Comparison of ENCODE assay signal across 24 cellular contexts in genomic region chr11:32013603-32014002, GRCh38.
DNase-seq lines count a peak whose midpoint lies in the region; ATAC-seq, FAIRE-seq and TF ChIP-seq lines count a peak whose summit lies in the region.
"Had no signal": no experiment of that assay in that cellular context is flagged by ENCODE, and none has a peak within 500 bp of the region (broad histone marks: within the 10 kb centered on the region; RNA-seq: fewer than 3 reads in every experiment).

No MANE protein-coding gene starts in this region.

- H3K79me2 ChIP-seq in HepG2 (ENCODE audit: insufficient read depth, low read length): no peaks in the 10 kb centered on the region

- H4K8ac ChIP-seq in mesenchymal stem cell (ENCODE audit: low read length): no peak overlapping the region

- DNase-seq in HepG2 (ENCODE audit: low spot score) (no peak), right lobe of liver (no peak), mesenchymal stem cell (no peak), upper lobe of right lung (no peak), NCI-H128 (lab: John Stamatoyannopoulos, UW; ENCODE audit: unreplicated experiment) (no peak)
- DNase-seq: ACHN; AML-193; BE2C; CD4-positive, alpha-beta T cell; CD8-positive, alpha-beta memory T cell; DMS 273 treated with DMSO at 0.1 percent for 48 hours; DMS79; EL; GDM1; GOT3; H7; HCEC 1CT had no signal

- H3K4me2 ChIP-seq in HepG2 (ENCODE audit: low read depth, low read length) (no peak overlapping the region), mesenchymal stem cell (ENCODE audit: low read length, poor library complexity, severe bottlenecking) (no peak overlapping the region)
- H3K4me2 ChIP-seq: BLaER1 treated with 17β-estradiol and CSF1 and Interleukin-3, amounts not matched to agents 10 nM and 100 nM had no signal

- H3K27ac ChIP-seq in HepG2 (ENCODE audit: extremely low read length, insufficient read depth, low read length): no peak overlapping the region
- no peak overlapping the region for H3K27ac ChIP-seq in right lobe of liver
- H3K27ac ChIP-seq in mesenchymal stem cell (ENCODE audit: low read length, poor library complexity, severe bottlenecking): no peak overlapping the region
- H3K27ac ChIP-seq in upper lobe of right lung: no peak overlapping the region
- H3K27ac ChIP-seq: 22Rv1; BLaER1 treated with 17β-estradiol and CSF1 and Interleukin-3, amounts not matched to agents 10 nM and 100 nM had no signal

- no peak overlapping the region for H2BK5ac ChIP-seq in mesenchymal stem cell (ENCODE audit: low read depth, low read length, poor library complexity, severe bottlenecking)

- no peak overlapping the region for H2AK5ac ChIP-seq in mesenchymal stem cell (ENCODE audit: low read length, severe bottlenecking)

- peak overlapping the region; percentile 39 for H4K91ac ChIP-seq in mesenchymal stem cell (ENCODE audit: low read length)

- H3K27me3 ChIP-seq in HepG2 (ENCODE audit: control insufficient read depth in 1 of 2, insufficient read depth in 2 of 2, low read length in 2 of 2) (no peaks in the 10 kb centered on the region), right lobe of liver (no peaks in the 10 kb centered on the region), mesenchymal stem cell (ENCODE audit: control insufficient read depth in 1 of 2, insufficient read depth in 1 of 2, low read length in 2 of 2) (peaks cover 35 to 70% of the 10 kb centered on the region in 2 experiments), upper lobe of right lung (peaks cover 17% of the 10 kb centered on the region)
- H3K27me3 ChIP-seq: BE2C; BLaER1 treated with 17β-estradiol and CSF1 and Interleukin-3, amounts not matched to agents 10 nM and 100 nM had no signal

- ATAC-seq in HepG2 (no peak), right lobe of liver (no peak), upper lobe of right lung (peak; percentile 30), GM21367 (IDR thresholded peaks at IDR 0.05; ENCODE audit: unreplicated experiment) (no peak)
- ATAC-seq: GM12878 had no signal

- H2BK12ac ChIP-seq in mesenchymal stem cell (ENCODE audit: low read length in 2 of 2): no peak overlapping the region

- no peak overlapping the region for H3K23ac ChIP-seq in mesenchymal stem cell (ENCODE audit: low read length in 2 of 2)

- POLR2A ChIA-PET in HepG2 (lab: Yijun Ruan, JAX): no interaction called here

- no peak for TF ChIP-seq POLR2A in HepG2 (IDR thresholded peaks at IDR 0.05; ENCODE audit: insufficient read depth in 1 of 2, low read depth in 2 of 2, low read length in 2 of 2)
- no peak for TF ChIP-seq POLR2A in right lobe of liver (IDR thresholded peaks at IDR 0.05)

- H3K18ac ChIP-seq in mesenchymal stem cell (ENCODE audit: low read depth in 1 of 2, low read length in 2 of 2): no peak overlapping the region

- TF ChIP-seq EP300 in HepG2 (IDR thresholded peaks at IDR 0.05; ENCODE audit: low read depth in 2 of 2, low read length in 2 of 2): no peak
- TF ChIP-seq EP300 in HepG2 (CRISPR knock-in tag; IDR thresholded peaks at IDR 0.05; ENCODE audit: borderline replicate concordance): no peak

- H3K4me3 ChIP-seq in HepG2 (replicated peaks in 1 of 3; ENCODE audit: insufficient read depth in 1 of 3, low read depth in 2 of 3, low read length in 3 of 3): no peak overlapping the region
- H3K4me3 ChIP-seq in right lobe of liver: no peak overlapping the region
- H3K4me3 ChIP-seq in mesenchymal stem cell (ENCODE audit: insufficient read depth in 1 of 2, low read depth in 1 of 2, low read length in 2 of 2): no peak overlapping the region
- no peak overlapping the region for H3K4me3 ChIP-seq in upper lobe of right lung
- H3K4me3 ChIP-seq: BLaER1 treated with 17β-estradiol and CSF1 and Interleukin-3, amounts not matched to agents 10 nM and 100 nM; GM12878 had no signal

- CTCF ChIA-PET in HepG2 (lab: Yijun Ruan, JAX; ENCODE audit: low intra/inter-chr PET ratio, low total read pairs): no interaction called here

- 0% methylated on average over 3 of the region's 3 CpGs for WGBS in HepG2 (ENCODE audit: low lambda C conversion rate)
- WGBS in right lobe of liver (ENCODE audit: insufficient coverage, low coverage, low lambda C conversion rate, missing lambda C conversion rate): 20% methylated on average over 2 of the region's 3 CpGs
- WGBS in mesenchymal stem cell: 40% methylated on average over 3 of the region's 3 CpGs

- H3K36me3 ChIP-seq in HepG2 (replicated peaks in 1 of 2; ENCODE audit: control insufficient read depth in 1 of 2, insufficient read depth in 2 of 2, low read length in 2 of 2) (no peaks in the 10 kb centered on the region), right lobe of liver (no peaks in the 10 kb centered on the region), mesenchymal stem cell (ENCODE audit: control insufficient read depth in 1 of 2, insufficient read depth in 2 of 2, low read depth in 1 of 2, low read length in 2 of 2) (no peaks in the 10 kb centered on the region), upper lobe of right lung (no peaks in the 10 kb centered on the region)
- H3K36me3 ChIP-seq: BE2C; BLaER1 treated with 17β-estradiol and CSF1 and Interleukin-3, amounts not matched to agents 10 nM and 100 nM had no signal

- H2BK120ac ChIP-seq in mesenchymal stem cell (ENCODE audit: low read depth, low read length): no peak overlapping the region

- intact Hi-C loops in HepG2 (cut with micrococcal nuclease; ENCODE audit: unreplicated experiment) (no loop called here), right lobe of liver (cut with DNase I) (no loop called here), upper lobe of right lung (cut with DNase I) (no loop called here)

- H2AFZ ChIP-seq in HepG2 (ENCODE audit: low read length) (no peak overlapping the region), mesenchymal stem cell (ENCODE audit: low read depth, low read length) (no peak overlapping the region)

- no peaks in the 10 kb centered on the region for H4K20me1 ChIP-seq in HepG2 (ENCODE audit: insufficient read depth, low read length)
- H4K20me1 ChIP-seq: BLaER1 treated with 17β-estradiol and CSF1 and Interleukin-3, amounts not matched to agents 10 nM and 100 nM had no signal

- TF ChIP-seq CTCF in HepG2 (CRISPR knock-in tag; IDR thresholded peaks at IDR 0.05) (no peak), right lobe of liver (IDR thresholded peaks at IDR 0.05) (no peak), upper lobe of right lung (IDR thresholded peaks at IDR 0.05) (no peak)

- H3K9me3 ChIP-seq in HepG2 (ENCODE audit: low read length) (no peaks in the 10 kb centered on the region), right lobe of liver (no peaks in the 10 kb centered on the region), mesenchymal stem cell (ENCODE audit: control insufficient read depth, low read length) (no peaks in the 10 kb centered on the region), upper lobe of right lung (no peaks in the 10 kb centered on the region)
- H3K9me3 ChIP-seq: BE2C; BLaER1 treated with 17β-estradiol and CSF1 and Interleukin-3, amounts not matched to agents 10 nM and 100 nM had no signal

- H3K14ac ChIP-seq in mesenchymal stem cell (ENCODE audit: low read length in 2 of 2): no peak overlapping the region

- H3K9ac ChIP-seq in HepG2 (ENCODE audit: insufficient read depth, low read depth, low read length): no peak overlapping the region
- no peak overlapping the region for H3K9ac ChIP-seq in mesenchymal stem cell (ENCODE audit: low read length)
- H3K9ac ChIP-seq: BLaER1 treated with 17β-estradiol and CSF1 and Interleukin-3, amounts not matched to agents 10 nM and 100 nM had no signal

- H2BK15ac ChIP-seq in mesenchymal stem cell (ENCODE audit: low read depth, poor library complexity, severe bottlenecking): no peak overlapping the region

- no peak overlapping the region for H3K4ac ChIP-seq in mesenchymal stem cell (ENCODE audit: low read depth in 1 of 2, low read length in 2 of 2)

- no TSS peak for BruUV-seq in HepG2 (replicated peaks; lab: Mats Ljungman, UMichigan)

- no peaks in the 10 kb centered on the region for H3K79me1 ChIP-seq in mesenchymal stem cell (replicated peaks; ENCODE audit: low read length, poor library complexity, severe bottlenecking)

- in situ Hi-C loops in HepG2 (cut with HindIII; ENCODE audit: extremely low pct_ligation_motif_present, low pct_unique_long_range_greater_than_20kb): no loop called here

- FAIRE-seq in HepG2 (lab: Jason Lieb, UNC): no peak
- FAIRE-seq: A204.1, D721Med, GM12878, GM18507 had no signal

- H3K4me1 ChIP-seq in HepG2 (ENCODE audit: insufficient read depth, low read length) (no peaks in the 10 kb centered on the region), right lobe of liver (no peaks in the 10 kb centered on the region), mesenchymal stem cell (ENCODE audit: control insufficient read depth, insufficient read depth, low read depth, low read length) (peaks cover 2% of the 10 kb centered on the region), upper lobe of right lung (no peaks in the 10 kb centered on the region)
- H3K4me1 ChIP-seq: BE2C; BLaER1 treated with 17β-estradiol and CSF1 and Interleukin-3, amounts not matched to agents 10 nM and 100 nM had no signal

- TF ChIP-seq RAD21 in HepG2 (CRISPR knock-in tag; IDR thresholded peaks at IDR 0.05): no peak

TF ChIP-seq in HepG2, 621 proteins besides CTCF, POLR2A, EP300 and RAD21:
- TF ChIP-seq MAFF (IDR thresholded peaks at IDR 0.05; ENCODE audit: low read depth, low read length) (peak; percentile 82), MAFK (conservative IDR thresholded peaks at IDR 0.05 in 1 of 2, IDR thresholded peaks at IDR 0.05 in 1 of 2; ENCODE audit: low read length in 2 of 2) (peak; percentile 85 to 93), HHEX (CRISPR knock-in tag; IDR thresholded peaks at IDR 0.05) (no peak)
